Comparison of ENCODE assay signal across 8 cellular contexts in genomic region chr13:87677334-87678234, GRCh38. TPM values are rescaled to one million over a fixed set of nuclear protein-coding genes. Genes with fewer than 3 reads are reported as not detected.
A peak's percentile ranks its signal among the peaks of the same experiment; 100 is the strongest.
DNase-seq lines count a peak whose midpoint lies in the region; ATAC-seq and TF ChIP-seq lines count a peak whose summit lies in the region.

No MANE protein-coding gene starts in this region.

- ATAC-seq in heart right ventricle (no peak), Right ventricle myocardium inferior (no peak), GM19455 (IDR thresholded peaks at IDR 0.05; ENCODE audit: unreplicated experiment) (no peak), HG03039 (IDR thresholded peaks at IDR 0.05; ENCODE audit: unreplicated experiment) (no peak), HG03097 (IDR thresholded peaks at IDR 0.05; ENCODE audit: low FRiP score, unreplicated experiment) (no peak)

- H3K9me3 ChIP-seq in heart right ventricle (no peaks in the 10 kb centered on the region), parathyroid adenoma (ENCODE audit: control insufficient read depth, low read length) (no peaks in the 10 kb centered on the region)

- TF ChIP-seq CTCF in heart right ventricle (IDR thresholded peaks at IDR 0.05) (no peak), fibroblast of villous mesenchyme (IDR thresholded peaks at IDR 0.05; ENCODE audit: insufficient read depth, low read depth, low read length) (no peak), parathyroid adenoma (IDR thresholded peaks at IDR 0.05) (no peak)

- H3K4me1 Mint-ChIP-seq in activated CD4-positive, alpha-beta memory T cell treated with anti-CD3 and anti-CD28 coated beads for 36 hours (ENCODE audit: low read depth) = peaks cover 27% of the 10 kb centered on the region

- intact Hi-C loops in heart right ventricle (cut with DNase I) = no loop called here
- intact Hi-C loops in Right ventricle myocardium inferior (cut with DNase I) = no loop called here
- intact Hi-C loops in activated CD4-positive, alpha-beta memory T cell treated with anti-CD3 and anti-CD28 coated beads for 36 hours (cut with micrococcal nuclease) = no loop called here

- peak overlapping the region; percentile 16 to 54 (median 41) for H3K4me3 ChIP-seq in heart right ventricle
- peak overlapping the region; percentile 21 for H3K4me3 ChIP-seq in fibroblast of villous mesenchyme (ENCODE audit: low read depth, low read length)
- peak overlapping the region; percentile 49 for H3K4me3 ChIP-seq in parathyroid adenoma (ENCODE audit: low read depth, low read length)

- no peak overlapping the region for H3K9ac ChIP-seq in parathyroid adenoma

- H3K36me3 ChIP-seq in heart right ventricle (no peaks in the 10 kb centered on the region), parathyroid adenoma (ENCODE audit: control insufficient read depth, insufficient read depth, low read length) (no peaks in the 10 kb centered on the region)

- H3K79me2 ChIP-seq in parathyroid adenoma = no peaks in the 10 kb centered on the region

- DNase-seq in heart right ventricle = no peak
- no peak for DNase-seq in Right ventricle myocardium inferior (ENCODE audit: missing footprints)
- DNase-seq in activated CD4-positive, alpha-beta memory T cell treated with anti-CD3 and anti-CD28 coated beads for 36 hours = no peak
- DNase-seq in fibroblast of villous mesenchyme (ENCODE audit: low read depth) = no peak

- POLR2A ChIA-PET in activated CD4-positive, alpha-beta memory T cell treated with anti-CD3 and anti-CD28 coated beads for 36 hours (lab: Charles Lee) = no interaction called here

- peak overlapping the region; percentile 28 for H2AFZ ChIP-seq in parathyroid adenoma

- H3K27me3 Mint-ChIP-seq in activated CD4-positive, alpha-beta memory T cell treated with anti-CD3 and anti-CD28 coated beads for 36 hours = peaks cover 42% of the 10 kb centered on the region

- WGBS in heart right ventricle, 2 donors = 1 to 2% methylated on average over 72 of the region's 72 CpGs

- no peak overlapping the region for H3K27ac Mint-ChIP-seq in activated CD4-positive, alpha-beta memory T cell treated with anti-CD3 and anti-CD28 coated beads for 36 hours

- peak overlapping the region; percentile 67 for H3K4me2 ChIP-seq in parathyroid adenoma (ENCODE audit: low read length)

- H3K27ac ChIP-seq in heart right ventricle (no peak overlapping the region), parathyroid adenoma (no peak overlapping the region)

- CTCF ChIA-PET in activated CD4-positive, alpha-beta memory T cell treated with anti-CD3 and anti-CD28 coated beads for 36 hours (lab: Charles Lee) = no interaction called here

- peak overlapping the region; percentile 12 for H3K4me3 Mint-ChIP-seq in activated CD4-positive, alpha-beta memory T cell treated with anti-CD3 and anti-CD28 coated beads for 36 hours

- H3K4me1 ChIP-seq in heart right ventricle (peaks cover 0 to 33% (median 16%) of the 10 kb centered on the region in 9 donors), parathyroid adenoma (no peaks in the 10 kb centered on the region)

- peaks cover 7% of the 10 kb centered on the region for H3K36me3 Mint-ChIP-seq in activated CD4-positive, alpha-beta memory T cell treated with anti-CD3 and anti-CD28 coated beads for 36 hours

- H3K27me3 ChIP-seq in heart right ventricle (peaks cover 0 to 68% (median 57%) of the 10 kb centered on the region in 7 donors), parathyroid adenoma (ENCODE audit: control insufficient read depth, insufficient read depth, low read length) (peaks cover 9% of the 10 kb centered on the region)

- H3K9me3 Mint-ChIP-seq in activated CD4-positive, alpha-beta memory T cell treated with anti-CD3 and anti-CD28 coated beads for 36 hours = peaks cover 2% of the 10 kb centered on the region

RNA-seq across cellular contexts. Expression of gene SLITRK5, which starts 6.4 kb away (rescaled TPM):
- under 1 TPM in 7 of 10 donors, not detected in 3; 0.02 to 0.07 (median 0.02) TPM for total RNA-seq in heart right ventricle
- under 1 TPM; under 0.01 to 0.01 TPM for polyA plus RNA-seq in heart right ventricle
- total RNA-seq in Right ventricle myocardium inferior = 0.05 TPM
- total RNA-seq in activated CD4-positive, alpha-beta memory T cell treated with anti-CD3 and anti-CD28 coated beads for 36 hours = under 1 TPM; under 0.01 TPM
- total RNA-seq in fibroblast of villous mesenchyme = under 0.01 TPM in 2 replicates
